In genomic region chr5:125528881-125529280, GRCh38 we compare ENCODE assay signal across 24 cellular contexts.
"Had no signal": no experiment of that assay in that cellular context is flagged by ENCODE, and none has a peak within 500 bp of the region (broad histone marks: within the 10 kb centered on the region; RNA-seq: fewer than 3 reads in every experiment).

No MANE protein-coding gene starts in this region.

- H3K4me1 Mint-ChIP-seq: nephron progenitor cell; stimulated activated memory B cell treated with anti-CD40 and anti-IgM and Interleukin-4, amounts not matched to agents 10 μg/mL and 1 μg/mL and 100 μg/mL, for 72 hours had no signal

- H3K4me2 ChIP-seq: hepatocyte had no signal

- ATAC-seq: left colon; left ventricle myocardium superior; pancreas; right lobe of liver; stimulated activated memory B cell treated with anti-CD40 and anti-IgM and Interleukin-4, amounts not matched to agents 10 μg/mL and 1 μg/mL and 100 μg/mL, for 72 hours; upper lobe of right lung had no signal

- H3K9me3 Mint-ChIP-seq: stimulated activated naive CD8-positive, alpha-beta T cell treated with anti-CD3 and anti-CD28 coated beads, Interleukin-15, Interleukin-2, amounts not matched to agents 100 ng/mL and 50 ng/mL, for 24 hours had no signal

- H3K9me3 ChIP-seq: pancreas, right lobe of liver, testis, upper lobe of right lung, vagina had no signal

- H3K27ac ChIP-seq: coronary artery, hepatocyte, pancreas, right lobe of liver, spleen, testis, tibial nerve, upper lobe of right lung, vagina had no signal

- H3K79me2 ChIP-seq: hepatocyte had no signal

- H3K27me3 Mint-ChIP-seq: progenitor cell of endocrine pancreas; stimulated activated memory B cell treated with anti-CD40 and anti-IgM and Interleukin-4, amounts not matched to agents 10 μg/mL and 1 μg/mL and 100 μg/mL, for 72 hours; stimulated activated naive CD8-positive, alpha-beta T cell treated with anti-CD3 and anti-CD28 coated beads, Interleukin-15, Interleukin-2, amounts not matched to agents 100 ng/mL and 50 ng/mL, for 24 hours had no signal

- H3K27ac Mint-ChIP-seq: naive B cell; nephron progenitor cell; progenitor cell of endocrine pancreas; stimulated activated memory B cell treated with anti-CD40 and anti-IgM and Interleukin-4, amounts not matched to agents 10 μg/mL and 1 μg/mL and 100 μg/mL, for 72 hours; stimulated activated naive CD8-positive, alpha-beta T cell treated with anti-CD3 and anti-CD28 coated beads, Interleukin-15, Interleukin-2, amounts not matched to agents 100 ng/mL and 50 ng/mL, for 24 hours had no signal

- H3K4me3 ChIP-seq: coronary artery, hepatocyte, lung, pancreas, right lobe of liver, spleen, testis, tibial nerve, upper lobe of right lung, vagina had no signal

- H3K4me1 ChIP-seq: right lobe of liver, spleen, testis, tibial nerve, upper lobe of right lung, vagina had no signal

- H3K4me3 Mint-ChIP-seq: naive B cell; nephron progenitor cell; stimulated activated memory B cell treated with anti-CD40 and anti-IgM and Interleukin-4, amounts not matched to agents 10 μg/mL and 1 μg/mL and 100 μg/mL, for 72 hours; stimulated activated naive CD8-positive, alpha-beta T cell treated with anti-CD3 and anti-CD28 coated beads, Interleukin-15, Interleukin-2, amounts not matched to agents 100 ng/mL and 50 ng/mL, for 24 hours had no signal

- DNase-seq: effector CD4-positive, alpha-beta T cell; foreskin melanocyte; head of caudate nucleus; left colon; left ventricle myocardium superior; mesenchymal stem cell; naive B cell; nephron progenitor cell; pancreas; right lobe of liver; spleen; stimulated activated CD4-positive, alpha-beta T cell treated with anti-CD3 and anti-CD28 coated beads, Interleukin-15, amount 100 ng/mL, for 24 hours; stimulated activated CD4-positive, alpha-beta T cell treated with anti-CD3 and anti-CD28 coated beads, Interleukin-1b, Interleukin-23, amount 100 ng/mL, for 48 hours; stimulated activated CD4-positive, alpha-beta T cell treated with anti-CD3 and anti-CD28 coated beads, Interleukin-4, amount 100 ng/mL, for 24 hours; testis; upper lobe of right lung had no signal

- H3K27me3 ChIP-seq: hepatocyte, pancreas, right lobe of liver, spleen, testis, tibial nerve, upper lobe of right lung, vagina had no signal

- H3K36me3 ChIP-seq: pancreas, right lobe of liver, spleen, tibial nerve, upper lobe of right lung, vagina had no signal
